1 cellular context compared by ENCODE assay signal in genomic region chr5:135400866-135401265, GRCh38.
TF ChIP-seq lines count a peak whose summit lies in the region.

No MANE protein-coding gene starts in this region.

TF ChIP-seq in WTC11, 78 proteins besides CTCF, POLR2A, EP300 and RAD21 (continued from another document):
- TF ChIP-seq E2F5 (CRISPR knock-in tag; IDR thresholded peaks at IDR 0.05) = no peak
- no peak for TF ChIP-seq FOXP1 (CRISPR knock-in tag; IDR thresholded peaks at IDR 0.05; ENCODE audit: borderline replicate concordance)
- TF ChIP-seq GRHL2 (CRISPR knock-in tag; IDR thresholded peaks at IDR 0.05; ENCODE audit: insufficient replicate concordance, severe bottlenecking) = no peak
- no peak for TF ChIP-seq E2F4 (CRISPR knock-in tag; IDR thresholded peaks at IDR 0.05; ENCODE audit: borderline replicate concordance, low read depth)
- no peak for TF ChIP-seq ATF3 (CRISPR knock-in tag; conservative IDR thresholded peaks at IDR 0.05)
- no peak for TF ChIP-seq TCF7 (CRISPR knock-in tag; IDR thresholded peaks at IDR 0.05; ENCODE audit: low read depth)
- TF ChIP-seq IRF2 (CRISPR knock-in tag; IDR thresholded peaks at IDR 0.05; ENCODE audit: borderline replicate concordance, low read depth) = no peak
- no peak for TF ChIP-seq GTF2I (CRISPR knock-in tag; conservative IDR thresholded peaks at IDR 0.05)
- TF ChIP-seq AFF4 (CRISPR knock-in tag; IDR thresholded peaks at IDR 0.05; ENCODE audit: borderline replicate concordance) = no peak
- no peak for TF ChIP-seq SOX15 (CRISPR knock-in tag; IDR thresholded peaks at IDR 0.05)
